ENCODE assay signal across 14 cellular contexts in the genomic region with DNA sequence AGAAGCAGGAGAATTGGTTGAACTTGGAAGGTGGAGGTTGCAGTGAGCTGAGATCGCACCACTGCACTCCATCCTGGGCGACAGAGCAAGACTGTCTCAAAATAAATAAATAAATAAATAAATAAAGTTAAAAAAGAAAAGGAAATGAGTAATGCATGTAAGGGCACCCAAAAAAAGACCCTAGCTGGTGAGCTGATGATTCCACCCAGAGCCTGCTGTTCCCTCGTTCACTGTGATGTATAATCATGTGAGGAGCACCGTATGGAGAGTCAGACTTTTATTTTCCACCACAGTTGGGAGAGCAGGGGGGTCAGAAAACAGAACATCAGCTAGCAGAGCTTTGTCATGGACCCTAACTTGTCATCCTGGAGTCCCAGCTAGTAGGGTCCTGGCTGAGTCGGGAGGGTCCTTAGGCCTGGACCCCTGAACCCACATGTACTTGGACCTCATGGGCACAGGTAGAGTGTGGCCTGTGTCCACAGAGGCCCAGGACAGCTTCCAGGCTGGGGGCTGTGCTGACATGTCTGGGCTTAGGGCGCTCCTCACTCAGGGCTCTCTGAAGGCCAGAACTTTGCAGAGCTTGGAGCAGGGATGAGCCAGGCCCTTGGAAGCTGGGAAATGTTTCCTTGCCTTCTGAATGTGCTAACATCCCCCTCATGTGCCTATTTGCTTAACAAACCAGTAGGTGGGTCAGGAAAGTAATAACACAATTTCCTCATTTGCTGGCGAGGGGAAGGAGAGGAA. TPM values are rescaled to one million over a fixed set of nuclear protein-coding genes. Genes with fewer than 3 reads are reported as not detected.
A peak's percentile ranks its signal among the peaks of the same experiment; 100 is the strongest.
DNase-seq lines count a peak whose midpoint lies in the region; ATAC-seq and TF ChIP-seq lines count a peak whose summit lies in the region.
"Had no signal": no experiment of that assay in that cellular context is flagged by ENCODE, and none has a peak within 500 bp of the region (broad histone marks: within the 10 kb centered on the region; RNA-seq: fewer than 3 reads in every experiment).

No MANE protein-coding gene starts in this region.

- peaks cover 7% of the 10 kb centered on the region for H4K20me1 ChIP-seq in neural progenitor cell (ENCODE audit: low read depth)

- no peak overlapping the region for H3K27ac ChIP-seq in CD4-positive, CD25-positive, alpha-beta regulatory T cell (ENCODE audit: insufficient read depth, low read length, poor library complexity, severe bottlenecking)
- peak overlapping the region; percentile 8 for H3K27ac ChIP-seq in endodermal cell (ENCODE audit: low read depth, low read length)
- peak overlapping the region; percentile 0 for H3K27ac ChIP-seq in neural progenitor cell
- H3K27ac ChIP-seq: SJCRH30 had no signal

- no peaks in the 10 kb centered on the region for H3K27me3 Mint-ChIP-seq in CD4-positive, CD25-positive, alpha-beta regulatory T cell
- H3K27me3 Mint-ChIP-seq in endodermal cell (ENCODE audit: insufficient read depth) (no peaks in the 10 kb centered on the region), neural progenitor cell (ENCODE audit: insufficient read depth, low read depth) (peaks cover 2% of the 10 kb centered on the region)
- H3K27me3 Mint-ChIP-seq: activated CD4-positive, alpha-beta T cell treated with anti-CD3 and anti-CD28 coated beads, Interleukin-2, amount 10 ng/mL, durations not matched to agents 7 days and 5 days had no signal

- H3K27ac Mint-ChIP-seq in CD4-positive, CD25-positive, alpha-beta regulatory T cell: peak overlapping the region; percentile 31 to 89 (median 74)
- H3K27ac Mint-ChIP-seq in endodermal cell: no peak overlapping the region
- no peak overlapping the region for H3K27ac Mint-ChIP-seq in neural progenitor cell

- H3K79me2 ChIP-seq in neural progenitor cell (ENCODE audit: low read depth): peaks cover 6% of the 10 kb centered on the region

- no peak overlapping the region for H2AFZ ChIP-seq in neural progenitor cell (replicated peaks)

- TF ChIP-seq CTCF in endodermal cell (conservative IDR thresholded peaks at IDR 0.05) (no peak), neural progenitor cell (IDR thresholded peaks at IDR 0.05) (no peak)

- no peak for DNase-seq in CD4-positive, CD25-positive, alpha-beta regulatory T cell
- DNase-seq in NCI-H526 treated with DMSO at 0.1 percent for 48 hours (lab: John Stamatoyannopoulos, UW) (peak; percentile 11), endodermal cell (peak; percentile 53), neural progenitor cell (ENCODE audit: low spot score) (no peak), T-helper 2 cell (no peak), GOT3 (lab: John Stamatoyannopoulos, UW) (no peak), GDM1 (lab: John Stamatoyannopoulos, UW) (no peak)
- DNase-seq in activated CD4-positive, CD25-positive, alpha-beta regulatory T cell treated with anti-CD3 and anti-CD28 coated beads, Interleukin-2, amount 50 U/mL, for 72 hours: no peak
- DNase-seq: activated CD4-positive, alpha-beta T cell treated with anti-CD3 and anti-CD28 coated beads, Interleukin-2, amount 10 ng/mL, durations not matched to agents 7 days and 5 days; body of pancreas; DMS 273 treated with DMSO at 0.1 percent for 48 hours; foreskin fibroblast; NCI-H2081; SJCRH30 had no signal

- H3K27me3 ChIP-seq in CD4-positive, CD25-positive, alpha-beta regulatory T cell (ENCODE audit: control insufficient read depth, insufficient read depth, low read length): no peaks in the 10 kb centered on the region
- no peaks in the 10 kb centered on the region for H3K27me3 ChIP-seq in endodermal cell (ENCODE audit: control insufficient read depth, insufficient read depth, low read length, poor library complexity, severe bottlenecking)
- H3K27me3 ChIP-seq in neural progenitor cell: no peaks in the 10 kb centered on the region
- H3K27me3 ChIP-seq: body of pancreas, SJCRH30 had no signal

- H3K4me3 ChIP-seq in CD4-positive, CD25-positive, alpha-beta regulatory T cell (ENCODE audit: low read depth, low read length): no peak overlapping the region
- H3K4me3 ChIP-seq in endodermal cell (ENCODE audit: low read length) (no peak overlapping the region), neural progenitor cell (no peak overlapping the region)
- H3K4me3 ChIP-seq: body of pancreas, SJCRH30 had no signal

- no peak overlapping the region for H3K4me2 ChIP-seq in neural progenitor cell

- no peaks in the 10 kb centered on the region for H3K9me3 ChIP-seq in CD4-positive, CD25-positive, alpha-beta regulatory T cell (ENCODE audit: control insufficient read depth in 2 of 2, low read length in 2 of 2)
- no peaks in the 10 kb centered on the region for H3K9me3 ChIP-seq in endodermal cell (ENCODE audit: control insufficient read depth, low read length)
- H3K9me3 ChIP-seq in neural progenitor cell (ENCODE audit: low read depth): no peaks in the 10 kb centered on the region
- H3K9me3 ChIP-seq: body of pancreas, SJCRH30 had no signal

- no peak overlapping the region for H3K4me3 Mint-ChIP-seq in CD4-positive, CD25-positive, alpha-beta regulatory T cell
- no peak overlapping the region for H3K4me3 Mint-ChIP-seq in endodermal cell
- no peak overlapping the region for H3K4me3 Mint-ChIP-seq in neural progenitor cell
- H3K4me3 Mint-ChIP-seq: activated CD4-positive, alpha-beta T cell treated with anti-CD3 and anti-CD28 coated beads, Interleukin-2, amount 10 ng/mL, durations not matched to agents 7 days and 5 days had no signal

- H3K9ac ChIP-seq in endodermal cell (ENCODE audit: extremely low read depth, low read length, poor library complexity, severe bottlenecking): no peak overlapping the region
- H3K9ac ChIP-seq in neural progenitor cell: no peak overlapping the region

- H3K4me1 Mint-ChIP-seq in CD4-positive, CD25-positive, alpha-beta regulatory T cell: peaks cover 15 to 55% (median 17%) of the 10 kb centered on the region in 4 donors
- H3K4me1 Mint-ChIP-seq in endodermal cell (no peaks in the 10 kb centered on the region), neural progenitor cell (peaks cover 11% of the 10 kb centered on the region)

- WGBS in endodermal cell (ENCODE audit: insufficient coverage in 1 of 2, insufficient read length in 1 of 2), 2 experiments: 94 to 98% methylated on average over 5 to 6 of the region's 7 CpGs

- peaks cover 45% of the 10 kb centered on the region for H3K36me3 ChIP-seq in CD4-positive, CD25-positive, alpha-beta regulatory T cell (ENCODE audit: control insufficient read depth, insufficient read depth, low read length)
- H3K36me3 ChIP-seq in endodermal cell (ENCODE audit: control insufficient read depth, insufficient read depth, low read length) (peaks cover 77% of the 10 kb centered on the region), neural progenitor cell (no peaks in the 10 kb centered on the region)

- ATAC-seq in CD4-positive, CD25-positive, alpha-beta regulatory T cell (ENCODE audit: low read depth in 2 of 2): no peak
- ATAC-seq: body of pancreas had no signal

- H3K4me1 ChIP-seq in CD4-positive, CD25-positive, alpha-beta regulatory T cell (ENCODE audit: control insufficient read depth, insufficient read depth, low read length, poor library complexity, severe bottlenecking): peaks cover 20% of the 10 kb centered on the region
- H3K4me1 ChIP-seq in endodermal cell (ENCODE audit: control insufficient read depth, insufficient read depth, low read length) (no peaks in the 10 kb centered on the region), neural progenitor cell (peaks cover 12% of the 10 kb centered on the region)
- H3K4me1 ChIP-seq: SJCRH30 had no signal

- no peaks in the 10 kb centered on the region for H3K9me3 Mint-ChIP-seq in CD4-positive, CD25-positive, alpha-beta regulatory T cell
- no peaks in the 10 kb centered on the region for H3K9me3 Mint-ChIP-seq in endodermal cell
- no peaks in the 10 kb centered on the region for H3K9me3 Mint-ChIP-seq in neural progenitor cell
- H3K9me3 Mint-ChIP-seq: activated CD4-positive, alpha-beta T cell treated with anti-CD3 and anti-CD28 coated beads, Interleukin-2, amount 10 ng/mL, durations not matched to agents 7 days and 5 days had no signal

- peaks cover 19% of the 10 kb centered on the region for H3K36me3 Mint-ChIP-seq in CD4-positive, CD25-positive, alpha-beta regulatory T cell
- H3K36me3 Mint-ChIP-seq in endodermal cell (ENCODE audit: low read depth): peaks cover 54% of the 10 kb centered on the region
- H3K36me3 Mint-ChIP-seq in neural progenitor cell: peaks cover 7% of the 10 kb centered on the region

- H3F3A ChIP-seq in neural progenitor cell (ENCODE audit: low read depth): peaks cover 6% of the 10 kb centered on the region

RNA-seq across cellular contexts. Expression of gene LASP1, which starts 36.7 kb away (rescaled TPM):
- total RNA-seq in CD4-positive, CD25-positive, alpha-beta regulatory T cell: 154 TPM
- 10 to 100 TPM; 50.3 to 77.3 (median 62.8) TPM for polyA plus RNA-seq in CD4-positive, CD25-positive, alpha-beta regulatory T cell
- 100 to 1,000 TPM; 168 to 177 TPM for total RNA-seq in endodermal cell
- 102 TPM for polyA plus RNA-seq in endodermal cell (2013, experiment 1 of 2)
- 102 TPM for polyA plus RNA-seq in endodermal cell (2013, experiment 2 of 2)
- total RNA-seq in neural progenitor cell (ENCODE audit: low replicate concordance): 45.2 and 85.1 TPM in 2 replicates

RNA-seq across cellular contexts. Expression of gene RPL23, which starts 53.1 kb away (rescaled TPM):
- 1,411 TPM for total RNA-seq in CD4-positive, CD25-positive, alpha-beta regulatory T cell
- polyA plus RNA-seq in CD4-positive, CD25-positive, alpha-beta regulatory T cell: 1,000 to 10,000 TPM; 1,034 to 1,357 (median 1,206) TPM
- total RNA-seq in endodermal cell (1,000 to 10,000 TPM; 1,194 to 1,262 TPM), neural progenitor cell (ENCODE audit: low replicate concordance) (1,779 and 3,404 TPM in 2 replicates)
- polyA plus RNA-seq in endodermal cell (2013, experiment 1 of 2): 2,291 TPM
- 2,039 TPM for polyA plus RNA-seq in endodermal cell (2013, experiment 2 of 2)

Comparison
In these comparisons a context has a peak if more than half of its experiments do, and no peak if none do; other contexts are left out.
1. DNase-seq: peak in NCI-H526 treated with DMSO at 0.1 percent for 48 hours (single experiment) and endodermal cell (single experiment); none in CD4-positive, CD25-positive, alpha-beta regulatory T cell (0 of 3), neural progenitor cell (single experiment), activated CD4-positive, CD25-positive, alpha-beta regulatory T cell treated with anti-CD3 and anti-CD28 coated beads, Interleukin-2, amount 50 U/mL, for 72 hours (single experiment), T-helper 2 cell (0 of 5), GOT3 (single experiment) and GDM1 (single experiment).
2. H3K27ac Mint-ChIP-seq: peak in CD4-positive, CD25-positive, alpha-beta regulatory T cell (3 of 3); none in endodermal cell (single experiment) and neural progenitor cell (single experiment).